Comparison of ENCODE assay signal across 8 cellular contexts in the genomic region with DNA sequence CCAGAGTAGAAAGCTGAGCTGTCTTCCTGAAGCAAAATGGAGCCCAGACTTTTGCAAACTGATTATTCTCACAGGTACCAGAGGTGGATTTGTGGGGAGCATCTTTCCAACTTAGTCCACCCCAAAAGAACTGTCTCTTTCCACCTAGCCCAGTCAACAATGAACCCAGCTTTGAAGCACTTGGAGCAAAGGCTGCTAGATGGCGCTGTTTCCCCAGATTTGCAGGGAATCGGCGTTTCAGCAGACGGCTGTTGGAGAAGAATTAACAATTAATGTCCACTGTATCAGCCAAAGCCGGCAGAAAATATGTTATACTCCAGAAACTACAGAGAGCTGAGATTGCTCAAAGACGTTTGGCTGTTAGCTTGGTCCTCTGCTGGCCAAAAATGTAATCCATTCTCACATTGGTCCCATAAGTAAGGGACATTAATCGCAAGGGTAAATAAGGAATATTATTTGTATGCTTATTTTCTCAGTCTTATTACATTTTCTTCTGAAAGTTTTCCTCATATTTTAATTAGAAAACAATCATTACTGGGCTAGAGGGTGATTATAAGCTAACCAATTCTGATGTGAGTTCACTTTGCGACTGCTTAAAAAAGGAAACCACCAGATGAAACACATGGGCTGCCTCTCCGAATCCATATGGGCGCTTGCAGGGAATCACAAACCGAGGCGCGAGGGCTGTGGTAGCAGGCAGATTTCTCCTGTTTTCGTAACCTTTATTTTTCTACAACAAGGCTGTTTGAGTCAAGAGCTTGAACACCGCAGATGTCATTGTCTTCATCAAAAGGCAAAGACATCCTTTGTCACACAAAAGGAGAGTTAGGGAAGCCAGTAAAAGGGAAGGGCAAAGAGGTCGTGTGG.
DNase-seq lines count a peak whose midpoint lies in the region; ATAC-seq and TF ChIP-seq lines count a peak whose summit lies in the region.

No MANE protein-coding gene starts in this region.

- peaks cover 7% of the 10 kb centered on the region for H3K4me1 ChIP-seq in KMS-11 (ENCODE audit: low read depth, poor library complexity, severe bottlenecking)
- H3K4me1 ChIP-seq in PC-9 (replicated peaks; ENCODE audit: insufficient read depth), result peaks cover 19% of the 10 kb centered on the region
- no peaks in the 10 kb centered on the region for H3K4me1 ChIP-seq in lung (ENCODE audit: control insufficient read depth in 2 of 2, insufficient read depth in 2 of 2, low read length in 2 of 2)

- H3K27ac ChIP-seq in KMS-11 (no peak overlapping the region), PC-9 (no peak overlapping the region), lung (ENCODE audit: low read depth in 1 of 2, low read length in 1 of 2) (no peak overlapping the region)

- intact Hi-C loops in PC-9 (cut with micrococcal nuclease; ENCODE audit: unreplicated experiment), result no loop called here

- peak; percentile 9 for DNase-seq in CMK (ENCODE audit: low read depth)
- DNase-seq in PC-9, result peak in 1 of 2 experiments; percentile 32
- DNase-seq in dermis blood vessel endothelial cell, result peak; percentile 36
- peak; percentile 59 for DNase-seq in lung (ENCODE audit: low spot score)

- H4K20me1 ChIP-seq in KMS-11 (ENCODE audit: insufficient read depth), result no peaks in the 10 kb centered on the region
- no peaks in the 10 kb centered on the region for H4K20me1 ChIP-seq in PC-9 (ENCODE audit: insufficient read depth)

- H3K9me3 ChIP-seq in PC-9 (ENCODE audit: insufficient read depth, low read depth) (no peaks in the 10 kb centered on the region), lung (ENCODE audit: control insufficient read depth in 2 of 2, insufficient read depth in 1 of 2, low read length in 1 of 2) (peaks cover 0 to 4% of the 10 kb centered on the region in 2 donors)

- H3K4me2 ChIP-seq in KMS-11 (peak overlapping the region; percentile 22; the same call in 1 of the 2 replicates), PC-9 (no peak overlapping the region; the same call in 1 of the 2 replicates)

- no peak overlapping the region for H3K9ac ChIP-seq in KMS-11

- H2AFZ ChIP-seq in KMS-11 (ENCODE audit: low read depth) (peak overlapping the region; percentile 15; the same call in 1 of the 2 replicates), PC-9 (no peak overlapping the region)

- H3K36me3 ChIP-seq in KMS-11 (ENCODE audit: insufficient read depth) (no peaks in the 10 kb centered on the region), PC-9 (ENCODE audit: low read depth) (no peaks in the 10 kb centered on the region), lung (ENCODE audit: control insufficient read depth in 2 of 2, insufficient read depth in 2 of 2, low read length in 2 of 2) (no peaks in the 10 kb centered on the region)

- CTCF ChIA-PET in PC-9 (lab: Charles Lee), result no interaction called here

- TF ChIP-seq CTCF in KMS-11 (conservative IDR thresholded peaks at IDR 0.05; ENCODE audit: low read depth, low read length), result peak; percentile 98
- TF ChIP-seq CTCF in PC-9 (conservative IDR thresholded peaks at IDR 0.05), result peak; percentile 91
- peak; percentile 30 for TF ChIP-seq CTCF in lung (IDR thresholded peaks at IDR 0.05; ENCODE audit: control extremely low read depth, extremely low read depth)

- H3K27me3 ChIP-seq in KMS-11 (ENCODE audit: insufficient read depth, low read depth) (no peaks in the 10 kb centered on the region), PC-9 (ENCODE audit: insufficient read depth, low read depth) (no peaks in the 10 kb centered on the region), lung (ENCODE audit: control insufficient read depth, insufficient read depth) (no peaks in the 10 kb centered on the region)

- H3K4me3 ChIP-seq in KMS-11 (IDR thresholded peaks at IDR 0.05; ENCODE audit: insufficient read depth, low read depth, low read length), result no peak overlapping the region
- H3K4me3 ChIP-seq in PC-9, result no peak overlapping the region
- no peak overlapping the region for H3K4me3 ChIP-seq in lung

- POLR2A ChIA-PET in PC-9 (lab: Charles Lee; ENCODE audit: unreplicated experiment), result no interaction called here

- WGBS in lung, 2 donors, result 36 to 41% methylated on average over 16 of the region's 16 CpGs

- no peaks in the 10 kb centered on the region for H3K9me2 ChIP-seq in PC-9 (ENCODE audit: insufficient read depth)

- ATAC-seq in GM18858 (IDR thresholded peaks at IDR 0.05; ENCODE audit: unreplicated experiment), result peak; percentile 59
- peak; percentile 42 for ATAC-seq in lung (ENCODE audit: insufficient read depth, low FRiP score)
- no peak for ATAC-seq in GM19455 (IDR thresholded peaks at IDR 0.05; ENCODE audit: unreplicated experiment)
- no peak for ATAC-seq in HG03521 (IDR thresholded peaks at IDR 0.05; ENCODE audit: unreplicated experiment)

- peaks cover 16% of the 10 kb centered on the region for H3F3A ChIP-seq in PC-9 (ENCODE audit: insufficient read depth, low read depth)

- no peaks in the 10 kb centered on the region for H3K79me2 ChIP-seq in KMS-11 (ENCODE audit: insufficient read depth, low read depth)
- no peaks in the 10 kb centered on the region for H3K79me2 ChIP-seq in PC-9 (ENCODE audit: low read depth)

- BruUV-seq in PC-9 (replicated peaks; lab: Mats Ljungman, UMichigan), result no TSS peak

Comparison
In these comparisons a context has a peak if more than half of its experiments do, and no peak if none do; other contexts are left out.
1. ATAC-seq: peak in GM18858 (single experiment) and lung (single experiment); none in GM19455 (single experiment) and HG03521 (single experiment).
2. CTCF ChIP-seq: peak in every context shown above with its lines; median percentile 98 in KMS-11; 91 in PC-9; 30 in lung.